Comparison of ENCODE assay signal across 25 cellular contexts in genomic region chr15:71325461-71325860, GRCh38.
DNase-seq lines count a peak whose midpoint lies in the region; ATAC-seq and TF ChIP-seq lines count a peak whose summit lies in the region.
"Had no signal": no experiment of that assay in that cellular context is flagged by ENCODE, and none has a peak within 500 bp of the region (broad histone marks: within the 10 kb centered on the region; RNA-seq: fewer than 3 reads in every experiment).

No MANE protein-coding gene starts in this region.

- intact Hi-C loops in psoas muscle (cut with DNase I): loop anchor here in 1 of 2 donors (5.0 kb wide), 1 partner anchor 203 kb away; no protein-coding TSS in a partner anchor

- H3K36me3 ChIP-seq in psoas muscle (ENCODE audit: insufficient read depth in 1 of 2, low read depth in 1 of 2): no peaks in the 10 kb centered on the region
- no peaks in the 10 kb centered on the region for H3K36me3 ChIP-seq in SJCRH30
- H3K36me3 ChIP-seq: gastrocnemius medialis, HAP-1, Peyer's patch, vagina had no signal

- ATAC-seq in GM18867 (IDR thresholded peaks at IDR 0.05; ENCODE audit: unreplicated experiment) (no peak), psoas muscle (no peak)
- ATAC-seq: effector memory CD8-positive, alpha-beta T cell; gastrocnemius medialis; left ventricle myocardium superior; sciatic nerve had no signal

- no peak overlapping the region for H3K27ac Mint-ChIP-seq in activated naive CD8-positive, alpha-beta T cell treated with anti-CD3 and anti-CD28 coated beads for 36 hours
- H3K27ac Mint-ChIP-seq: activated CD4-positive, alpha-beta memory T cell treated with anti-CD3 and anti-CD28 coated beads, Interleukin-2, amount 10 ng/mL, durations not matched to agents 7 days and 5 days; activated naive CD4-positive, alpha-beta T cell treated with anti-CD3 and anti-CD28 coated beads, Interleukin-2, amount 50 U/mL, for 24 hours; activated T-cell treated with anti-CD3 and anti-CD28 coated beads, Interleukin-2, amount 50 U/mL, for 24 hours; B cell; effector memory CD8-positive, alpha-beta T cell had no signal

- no peak overlapping the region for H3K4me3 Mint-ChIP-seq in activated naive CD8-positive, alpha-beta T cell treated with anti-CD3 and anti-CD28 coated beads for 36 hours
- H3K4me3 Mint-ChIP-seq: activated CD4-positive, alpha-beta memory T cell treated with anti-CD3 and anti-CD28 coated beads, Interleukin-2, amount 10 ng/mL, durations not matched to agents 7 days and 5 days; activated naive CD4-positive, alpha-beta T cell treated with anti-CD3 and anti-CD28 coated beads, Interleukin-2, amount 50 U/mL, for 24 hours; activated T-cell treated with anti-CD3 and anti-CD28 coated beads, Interleukin-2, amount 50 U/mL, for 24 hours; B cell; central memory CD8-positive, alpha-beta T cell; effector memory CD8-positive, alpha-beta T cell had no signal

- H3K9me3 ChIP-seq in psoas muscle: no peaks in the 10 kb centered on the region
- no peaks in the 10 kb centered on the region for H3K9me3 ChIP-seq in SJCRH30 (replicated peaks)
- H3K9me3 ChIP-seq: gastrocnemius medialis, HAP-1, Peyer's patch, vagina had no signal

- H3K4me3 ChIP-seq in foreskin fibroblast (ENCODE audit: low read depth in 1 of 2, low read length in 2 of 2): no peak overlapping the region
- no peak overlapping the region for H3K4me3 ChIP-seq in psoas muscle
- no peak overlapping the region for H3K4me3 ChIP-seq in SJCRH30
- H3K4me3 ChIP-seq: gastrocnemius medialis, HAP-1, Peyer's patch, vagina had no signal

- H3K4me1 Mint-ChIP-seq in activated naive CD8-positive, alpha-beta T cell treated with anti-CD3 and anti-CD28 coated beads for 36 hours: no peaks in the 10 kb centered on the region
- H3K4me1 Mint-ChIP-seq: activated naive CD4-positive, alpha-beta T cell treated with anti-CD3 and anti-CD28 coated beads, Interleukin-2, amount 50 U/mL, for 24 hours; B cell; central memory CD8-positive, alpha-beta T cell had no signal

- H3K27me3 Mint-ChIP-seq in activated naive CD8-positive, alpha-beta T cell treated with anti-CD3 and anti-CD28 coated beads for 36 hours: no peaks in the 10 kb centered on the region
- H3K27me3 Mint-ChIP-seq: activated naive CD4-positive, alpha-beta T cell treated with anti-CD3 and anti-CD28 coated beads, Interleukin-2, amount 50 U/mL, for 24 hours had no signal

- no peaks in the 10 kb centered on the region for H3K27me3 ChIP-seq in psoas muscle (ENCODE audit: insufficient read depth in 3 of 3, low read length in 2 of 3)
- no peaks in the 10 kb centered on the region; the same call in 1 of the 2 replicates for H3K27me3 ChIP-seq in SJCRH30
- H3K27me3 ChIP-seq: gastrocnemius medialis, Peyer's patch, vagina had no signal

- peaks cover 21% of the 10 kb centered on the region for H3K4me1 ChIP-seq in psoas muscle
- peaks cover 10% of the 10 kb centered on the region; the same call in 1 of the 2 replicates for H3K4me1 ChIP-seq in SJCRH30

- no peaks in the 10 kb centered on the region for H3K36me3 Mint-ChIP-seq in activated naive CD8-positive, alpha-beta T cell treated with anti-CD3 and anti-CD28 coated beads for 36 hours
- H3K36me3 Mint-ChIP-seq: activated naive CD4-positive, alpha-beta T cell treated with anti-CD3 and anti-CD28 coated beads, Interleukin-2, amount 50 U/mL, for 24 hours had no signal

- H3K9me3 Mint-ChIP-seq in activated naive CD8-positive, alpha-beta T cell treated with anti-CD3 and anti-CD28 coated beads for 36 hours: no peaks in the 10 kb centered on the region
- H3K9me3 Mint-ChIP-seq: activated CD4-positive, alpha-beta memory T cell treated with anti-CD3 and anti-CD28 coated beads, Interleukin-2, amount 10 ng/mL, durations not matched to agents 7 days and 5 days; activated naive CD4-positive, alpha-beta T cell treated with anti-CD3 and anti-CD28 coated beads, Interleukin-2, amount 50 U/mL, for 24 hours; activated T-cell treated with anti-CD3 and anti-CD28 coated beads, Interleukin-2, amount 50 U/mL, for 24 hours; central memory CD8-positive, alpha-beta T cell; effector memory CD8-positive, alpha-beta T cell had no signal

- TF ChIP-seq CTCF in foreskin fibroblast (IDR thresholded peaks at IDR 0.05; ENCODE audit: low read depth, low read length) (no peak), psoas muscle (IDR thresholded peaks at IDR 0.05) (no peak)

- H3K27ac ChIP-seq in psoas muscle (no peak overlapping the region), SJCRH30 (no peak overlapping the region)
- H3K27ac ChIP-seq: gastrocnemius medialis, Peyer's patch, vagina had no signal

- DNase-seq in AG08395 (ENCODE audit: low spot score): peak; percentile 16
- DNase-seq in HT1080 (ENCODE audit: low read depth): peak; percentile 15
- peak; percentile 58 for DNase-seq in astrocyte of the hippocampus (ENCODE audit: low read depth, low spot score)
- DNase-seq in foreskin fibroblast: peak; percentile 77 to 83
- DNase-seq in psoas muscle: no peak
- DNase-seq in activated naive CD8-positive, alpha-beta T cell treated with anti-CD3 and anti-CD28 coated beads for 36 hours: no peak
- no peak for DNase-seq in SJCRH30
- DNase-seq: activated CD4-positive, alpha-beta memory T cell treated with anti-CD3 and anti-CD28 coated beads, Interleukin-2, amount 10 ng/mL, durations not matched to agents 7 days and 5 days; activated T-cell treated with anti-CD3 and anti-CD28 coated beads, Interleukin-2, amount 50 U/mL, for 24 hours; effector memory CD8-positive, alpha-beta T cell; gastrocnemius medialis; left ventricle myocardium superior; NCI-H1417 treated with DMSO at 0.1 percent for 48 hours; NCI-H2171 treated with DMSO at 0.1 percent for 48 hours; NCI-H82; occipital lobe; Peyer's patch; stimulated activated CD4-positive, alpha-beta T cell treated with anti-CD3 and anti-CD28 coated beads, Interleukin-2, amount 100 ng/mL, for 24 hours had no signal

- 66 to 89% (median 71%) methylated on average over 1 of the region's 1 CpG for WGBS in psoas muscle, 3 donors

Comparison
In these comparisons a context has a peak if more than half of its experiments do, and no peak if none do; other contexts are left out.
1. DNase-seq: peak in AG08395 (single experiment), HT1080 (single experiment), astrocyte of the hippocampus (single experiment) and foreskin fibroblast (2 of 2); none in psoas muscle (0 of 2), activated naive CD8-positive, alpha-beta T cell treated with anti-CD3 and anti-CD28 coated beads for 36 hours (single experiment) and SJCRH30 (0 of 2).